In the genomic region with DNA sequence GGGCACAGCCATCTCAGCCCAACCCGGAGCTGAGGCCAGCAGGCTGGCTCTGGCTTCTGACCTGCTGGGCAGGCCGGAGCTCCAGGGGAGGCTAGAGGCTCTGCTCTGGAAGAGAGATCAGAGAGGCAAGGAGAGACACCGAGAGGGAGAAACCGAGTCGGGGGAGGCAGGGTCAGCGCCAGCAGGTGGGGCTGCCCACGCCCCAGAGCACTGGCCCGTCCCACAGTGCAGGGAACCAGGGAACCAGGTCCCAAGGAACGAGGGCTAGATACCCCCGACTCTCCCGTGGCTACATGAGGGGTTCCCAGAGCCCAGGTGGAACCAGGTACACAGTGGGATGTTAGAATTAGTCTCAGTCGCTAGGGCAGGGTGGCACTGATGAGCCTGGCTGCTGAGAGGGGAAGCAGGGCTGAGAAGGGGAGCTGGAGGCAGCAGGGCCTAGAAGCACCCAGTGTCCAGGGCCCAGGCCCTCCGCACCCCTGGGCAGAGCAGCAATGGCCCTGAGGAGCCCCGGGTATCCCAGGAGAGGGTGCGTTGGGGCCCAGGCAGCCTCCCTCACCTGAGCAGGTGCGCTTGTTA, we compare ENCODE assay signal across 16 cellular contexts. TPM values are rescaled to one million over a fixed set of nuclear protein-coding genes. Genes with fewer than 3 reads are reported as not detected.
DNase-seq lines count a peak whose midpoint lies in the region; ATAC-seq, FAIRE-seq and TF ChIP-seq lines count a peak whose summit lies in the region.
"Had no signal": no experiment of that assay in that cellular context is flagged by ENCODE, and none has a peak within 500 bp of the region (broad histone marks: within the 10 kb centered on the region; RNA-seq: fewer than 3 reads in every experiment).

No MANE protein-coding gene starts in this region.

- TF ChIP-seq CTCF in A549 (IDR thresholded peaks at IDR 0.05) = no peak
- no peak for TF ChIP-seq CTCF in GM23338 (conservative IDR thresholded peaks at IDR 0.05; ENCODE audit: low read depth in 2 of 2)

- H3K27me3 Mint-ChIP-seq in GM23338 (ENCODE audit: insufficient read depth, low read depth, poor library complexity) = peaks cover 7% of the 10 kb centered on the region
- H3K27me3 Mint-ChIP-seq: B cell; CD4-positive, alpha-beta T cell had no signal

- no peaks in the 10 kb centered on the region for H3K36me3 Mint-ChIP-seq in GM23338 (ENCODE audit: low read depth)

- H3K9me3 Mint-ChIP-seq in GM23338 = no peaks in the 10 kb centered on the region
- H3K9me3 Mint-ChIP-seq: CD4-positive, alpha-beta T cell had no signal

- no peaks in the 10 kb centered on the region for H3K36me3 ChIP-seq in GM23338 (ENCODE audit: insufficient read depth)

- H3K4me2 ChIP-seq in A549 (no peak overlapping the region), GM23338 (peak overlapping the region; percentile 35; the same call in 1 of the 2 replicates)

- no peaks in the 10 kb centered on the region for H3K79me2 ChIP-seq in GM23338 (replicated peaks; ENCODE audit: insufficient read depth)

- H3K9me3 ChIP-seq in A549 = no peaks in the 10 kb centered on the region

- H3K9me2 ChIP-seq in GM23338 (ENCODE audit: insufficient read depth) = no peaks in the 10 kb centered on the region

- no peaks in the 10 kb centered on the region for H3K27me3 ChIP-seq in GM23338 (ENCODE audit: insufficient read depth)

- 0 out of 2 replicates have a peak, but pooled peaks cover 2% of the 10 kb centered on the region for H3F3A ChIP-seq in GM23338 (replicated peaks; ENCODE audit: low read depth)

- no peak for TF ChIP-seq EP300 in A549 (IDR thresholded peaks at IDR 0.05)

- peak overlapping the region; percentile 87; the same call in 1 of the 2 replicates for H2AFZ ChIP-seq in GM23338

- H4K20me1 ChIP-seq in GM23338 (replicated peaks; ENCODE audit: insufficient read depth) = no peaks in the 10 kb centered on the region

- WGBS in A549 (ENCODE audit: missing lambda C conversion rate) = 70% methylated on average over 13 of the region's 16 CpGs

- peak; percentile 9 to 28; a peak in 3 of 6 replicates for ATAC-seq in A549
- ATAC-seq in GM23338 = no peak
- ATAC-seq in GM18858 (IDR thresholded peaks at IDR 0.05; ENCODE audit: unreplicated experiment) = no peak

- peaks cover 4% of the 10 kb centered on the region for H3K4me1 Mint-ChIP-seq in GM23338
- H3K4me1 Mint-ChIP-seq: B cell had no signal

- TF ChIP-seq RAD21 in A549 (conservative IDR thresholded peaks at IDR 0.05 in 1 of 2, IDR thresholded peaks at IDR 0.05 in 1 of 2) = no peak

- H3K4me3 Mint-ChIP-seq in GM23338 = no peak overlapping the region; the same call in 1 of the 3 replicates
- H3K4me3 Mint-ChIP-seq: B cell; CD4-positive, alpha-beta T cell had no signal

- FAIRE-seq in A549 (lab: Jason Lieb, UNC) = no peak
- FAIRE-seq: GM12891 had no signal

- no peak overlapping the region for H3K27ac ChIP-seq in A549
- H3K27ac ChIP-seq in GM23338 (ENCODE audit: low read depth) = no peak overlapping the region

- no peak overlapping the region for H3K4me3 ChIP-seq in A549
- no peak overlapping the region; the same call in 1 of the 2 replicates for H3K4me3 ChIP-seq in GM23338

- H3K27ac Mint-ChIP-seq in GM23338 = no peak overlapping the region
- H3K27ac Mint-ChIP-seq: B cell; CD4-positive, alpha-beta T cell had no signal

- no peak for TF ChIP-seq POLR2A in A549 (IDR thresholded peaks at IDR 0.05; ENCODE audit: low read length)

- H3K4me1 ChIP-seq in A549 = no peaks in the 10 kb centered on the region
- peaks cover 5% of the 10 kb centered on the region for H3K4me1 ChIP-seq in GM23338 (ENCODE audit: insufficient read depth)

- CTCF ChIA-PET in A549 (lab: Yijun Ruan, JAX) = interaction anchor here (0.8 to 5.6 kb wide), 3 partner anchors 8 to 597 kb away, joined by 3 to 59 read pairs (median 3); no protein-coding TSS in a partner anchor

- POLR2A ChIA-PET in A549 (lab: Yijun Ruan, JAX) = no interaction called here

- DNase-seq in A549 (ENCODE audit: low read depth in 1 of 2, low spot score in 1 of 2) (no peak), GM23338 (ENCODE audit: low spot score) (no peak), epidermal melanocyte (ENCODE audit: insufficient read length, low spot score) (peak; percentile 3), mesenteric fat pad (ENCODE audit: low spot score) (peak; percentile 87), HPDE6-E6E7 (ENCODE audit: extremely low spot score) (no peak), H4 (ENCODE audit: low spot score) (no peak)
- no peak for DNase-seq in stimulated activated CD4-positive, alpha-beta T cell treated with anti-CD3 and anti-CD28 coated beads, Interleukin-15, amount 100 ng/mL, for 24 hours
- DNase-seq: CD4-positive, alpha-beta T cell; GOT3; NCI-H187 treated with DMSO at 0.1 percent for 48 hours; NCI-H2171 treated with DMSO at 0.1 percent for 48 hours; NCI-H82 had no signal

TF ChIP-seq in A549, 52 proteins besides CTCF, POLR2A, EP300 and RAD21 (continues in another document):
- TF ChIP-seq BHLHE40 (IDR thresholded peaks at IDR 0.05; ENCODE audit: low read depth, low read length) (no peak), HOXB5 (CRISPR knock-in tag; IDR thresholded peaks at IDR 0.05) (no peak), ESRRA (IDR thresholded peaks at IDR 0.05; ENCODE audit: borderline replicate concordance, low read length) (no peak), RNF2 (IDR thresholded peaks at IDR 0.05; ENCODE audit: borderline replicate concordance, low read depth) (no peak), SREBF2 (IDR thresholded peaks at IDR 0.05) (no peak), RARB (CRISPR knock-in tag; IDR thresholded peaks at IDR 0.05) (no peak), JUN (IDR thresholded peaks at IDR 0.05) (no peak)

TF ChIP-seq in GM23338, 12 proteins besides CTCF, POLR2A, EP300 and RAD21 (continues in another document):
- TF ChIP-seq JUNB (IDR thresholded peaks at IDR 0.05; ENCODE audit: unreplicated experiment) = no peak

RNA-seq across cellular contexts. Expression of a gene that starts 2.1 kb away (rescaled TPM):
- polyA plus RNA-seq in A549 (2011; rRNA removed) = 0.07 TPM in 1 of 2 replicates, not detected in the other
- polyA plus RNA-seq in A549 (2012; cell fraction: cytosol; rRNA removed) = 0.19 and 0.21 TPM in 2 replicates
- polyA plus RNA-seq in A549 (2012; cell fraction: nucleus; rRNA removed) = 1.2 and 1.7 TPM in 2 replicates
- polyA plus RNA-seq in A549 (2017; fragmentation: RNase III; extraction: RNeasy Plus Mini Kit Qiagen cat#74134 plus additional on column Dnase treatment) = 0.08 to 0.25 TPM (median 0.12 TPM) in 3 replicates
- polyA minus RNA-seq in A549 (2011; rRNA and poly(A)+ RNA removed) = not detected in 2 replicates
- 0.31 and 1.5 TPM in 2 replicates for total RNA-seq in GM23338 (2014; rRNA removed; shearing (Covaris generic))
- polyA plus RNA-seq in GM23338 (2016; fragmentation: Nextera tagmentation; extraction: Ambion mirVana) = 0.71 and 0.78 TPM in 2 replicates
- total RNA-seq in mesenteric fat pad = not detected
- not detected in 2 replicates for total RNA-seq in H4 (2014; rRNA removed; shearing (Covaris generic))
- total RNA-seq: B cell, G401 had no signal

RNA-seq across cellular contexts. Expression of a gene that starts 14.9 kb away (rescaled TPM):
- polyA plus RNA-seq in A549 (2011; rRNA removed) (30.8 and 43.6 TPM in 2 replicates), A549 (2017; fragmentation: RNase III; extraction: RNeasy Plus Mini Kit Qiagen cat#74134 plus additional on column Dnase treatment) (87.8 to 97.5 TPM (median 89.7 TPM) in 3 replicates), GM23338 (2016; fragmentation: Nextera tagmentation; extraction: Ambion mirVana) (253 and 313 TPM in 2 replicates)
- polyA plus RNA-seq in A549 (2012; cell fraction: cytosol; rRNA removed) = 186 and 208 TPM in 2 replicates
- polyA plus RNA-seq in A549 (2012; cell fraction: nucleus; rRNA removed) = 93.0 and 140 TPM in 2 replicates
- polyA minus RNA-seq in A549 (2011; rRNA and poly(A)+ RNA removed) = 62.6 and 97.6 TPM in 2 replicates
- 144 and 170 TPM in 2 replicates for total RNA-seq in GM23338 (2014; rRNA removed; shearing (Covaris generic))
- total RNA-seq in mesenteric fat pad = 103 TPM
- 28.1 and 30.4 TPM in 2 replicates for total RNA-seq in H4 (2014; rRNA removed; shearing (Covaris generic))

RNA-seq across cellular contexts. Expression of a gene that starts 32.5 kb away (rescaled TPM):
- 219 and 299 TPM in 2 replicates for polyA plus RNA-seq in A549 (2011; rRNA removed)
- 162 and 197 TPM in 2 replicates for polyA plus RNA-seq in A549 (2012; cell fraction: cytosol; rRNA removed)
- polyA plus RNA-seq in A549 (2012; cell fraction: nucleus; rRNA removed) = 71.2 and 117 TPM in 2 replicates
- 245 to 264 TPM (median 264 TPM) in 3 replicates for polyA plus RNA-seq in A549 (2017; fragmentation: RNase III; extraction: RNeasy Plus Mini Kit Qiagen cat#74134 plus additional on column Dnase treatment)
- polyA minus RNA-seq in A549 (2011; rRNA and poly(A)+ RNA removed) = 83.7 and 84.1 TPM in 2 replicates
- 258 and 313 TPM in 2 replicates for total RNA-seq in GM23338 (2014; rRNA removed; shearing (Covaris generic))
- 171 and 204 TPM in 2 replicates for polyA plus RNA-seq in GM23338 (2016; fragmentation: Nextera tagmentation; extraction: Ambion mirVana)
- 128 TPM for total RNA-seq in mesenteric fat pad
- 47.7 and 67.2 TPM in 2 replicates for total RNA-seq in H4 (2014; rRNA removed; shearing (Covaris generic))

RNA-seq across cellular contexts. Expression of a gene that starts 54.7 kb away (rescaled TPM):
- 74.0 and 76.9 TPM in 2 replicates for polyA plus RNA-seq in A549 (2011; rRNA removed)
- 40.3 and 42.1 TPM in 2 replicates for polyA plus RNA-seq in A549 (2012; cell fraction: cytosol; rRNA removed)
- polyA plus RNA-seq in A549 (2012; cell fraction: nucleus; rRNA removed) = 74.3 and 97.9 TPM in 2 replicates
- 45.4 to 47.8 TPM (median 47.4 TPM) in 3 replicates for polyA plus RNA-seq in A549 (2017; fragmentation: RNase III; extraction: RNeasy Plus Mini Kit Qiagen cat#74134 plus additional on column Dnase treatment)
- 40.9 and 41.2 TPM in 2 replicates for polyA minus RNA-seq in A549 (2011; rRNA and poly(A)+ RNA removed)
- total RNA-seq in GM23338 (2014; rRNA removed; shearing (Covaris generic)) = 59.5 and 72.9 TPM in 2 replicates
- polyA plus RNA-seq in GM23338 (2016; fragmentation: Nextera tagmentation; extraction: Ambion mirVana) = 39.3 and 55.5 TPM in 2 replicates
- 46.8 TPM for total RNA-seq in mesenteric fat pad
- total RNA-seq in H4 (2014; rRNA removed; shearing (Covaris generic)) = 45.3 and 48.5 TPM in 2 replicates

Comparison
In these comparisons a context has a peak if more than half of its experiments do, and no peak if none do; other contexts are left out.
1. ATAC-seq: peak in A549 (2 of 2); none in GM23338 (single experiment) and GM18858 (single experiment).
2. DNase-seq: peak in epidermal melanocyte (single experiment) and mesenteric fat pad (single experiment); none in A549 (0 of 2), GM23338 (single experiment), HPDE6-E6E7 (single experiment), H4 (single experiment) and stimulated activated CD4-positive, alpha-beta T cell treated with anti-CD3 and anti-CD28 coated beads, Interleukin-15, amount 100 ng/mL, for 24 hours (single experiment).